In genomic region chr1:149848811-149849210, GRCh38 we compare ENCODE assay signal across 8 cellular contexts. TPM values are rescaled to one million over a fixed set of nuclear protein-coding genes. Genes with fewer than 3 reads are reported as not detected.
DNase-seq lines count a peak whose midpoint lies in the region; ATAC-seq and TF ChIP-seq lines count a peak whose summit lies in the region.

No MANE protein-coding gene starts in this region.

- CTCF ChIA-PET in activated naive CD4-positive, alpha-beta T cell treated with anti-CD3 and anti-CD28 coated beads for 36 hours (lab: Charles Lee), result interaction anchor here (1.2 kb wide), 1 partner anchor 39 kb away, joined by 4 read pairs; a partner anchor contains a TSS

- H3K9me3 ChIP-seq in thoracic aorta, result no peaks in the 10 kb centered on the region

- peaks cover 2% of the 10 kb centered on the region for H3K36me3 Mint-ChIP-seq in activated naive CD4-positive, alpha-beta T cell treated with anti-CD3 and anti-CD28 coated beads for 36 hours (ENCODE audit: low read depth)

- no peaks in the 10 kb centered on the region for H3K27me3 Mint-ChIP-seq in activated naive CD4-positive, alpha-beta T cell treated with anti-CD3 and anti-CD28 coated beads for 36 hours (ENCODE audit: low read depth)

- no peaks in the 10 kb centered on the region for H3K9me3 Mint-ChIP-seq in activated naive CD4-positive, alpha-beta T cell treated with anti-CD3 and anti-CD28 coated beads for 36 hours

- ATAC-seq in thoracic aorta (ENCODE audit: insufficient number of reproducible peaks, low FRiP score, low read depth) (no peak), HG03565 (IDR thresholded peaks at IDR 0.05; ENCODE audit: unreplicated experiment) (no peak)

- H3K27me3 ChIP-seq in thoracic aorta (replicated peaks; ENCODE audit: insufficient read depth), result no peaks in the 10 kb centered on the region

- intact Hi-C loops in activated naive CD4-positive, alpha-beta T cell treated with anti-CD3 and anti-CD28 coated beads for 36 hours (cut with micrococcal nuclease), result no loop called here

- H3K4me1 ChIP-seq in thoracic aorta (ENCODE audit: control insufficient read depth in 1 of 2, low read depth in 2 of 2), result peaks cover 29 to 50% of the 10 kb centered on the region in 2 donors

- peak overlapping the region; percentile 86 for H3K27ac Mint-ChIP-seq in activated naive CD4-positive, alpha-beta T cell treated with anti-CD3 and anti-CD28 coated beads for 36 hours

- peak overlapping the region; percentile 81 for H3K4me3 Mint-ChIP-seq in activated naive CD4-positive, alpha-beta T cell treated with anti-CD3 and anti-CD28 coated beads for 36 hours

- DNase-seq in activated naive CD4-positive, alpha-beta T cell treated with anti-CD3 and anti-CD28 coated beads for 36 hours, result no peak
- no peak for DNase-seq in activated naive CD4-positive, alpha-beta T cell (lab: John Stamatoyannopoulos, UW)
- peak; percentile 22 for DNase-seq in SW480 (ENCODE audit: low spot score)
- DNase-seq in thoracic aorta (ENCODE audit: low spot score), result no peak
- DNase-seq in HPDE6-E6E7 (ENCODE audit: extremely low spot score), result no peak
- no peak for DNase-seq in NCI-H2029 (lab: John Stamatoyannopoulos, UW)

- H3K4me1 Mint-ChIP-seq in activated naive CD4-positive, alpha-beta T cell treated with anti-CD3 and anti-CD28 coated beads for 36 hours (ENCODE audit: low read depth), result peaks cover 51% of the 10 kb centered on the region

- H3K27ac ChIP-seq in thoracic aorta, result no peak overlapping the region

- H3K36me3 ChIP-seq in thoracic aorta, result no peaks in the 10 kb centered on the region

- H3K4me3 ChIP-seq in iPS-11a (ENCODE audit: low read depth, low read length) (peak overlapping the region; percentile 76), thoracic aorta (peak overlapping the region; percentile 71)

- no peak for TF ChIP-seq CTCF in thoracic aorta (IDR thresholded peaks at IDR 0.05)

RNA-seq across cellular contexts. Expression of gene BOLA1, which starts 50.6 kb away (rescaled TPM):
- 10 to 100 TPM; 24.7 to 28.7 TPM for total RNA-seq in activated naive CD4-positive, alpha-beta T cell treated with anti-CD3 and anti-CD28 coated beads for 36 hours
- 10 to 100 TPM; 25.7 to 46.0 TPM for total RNA-seq in thoracic aorta
